ENCODE assay signal across 8 cellular contexts in the genomic region with DNA sequence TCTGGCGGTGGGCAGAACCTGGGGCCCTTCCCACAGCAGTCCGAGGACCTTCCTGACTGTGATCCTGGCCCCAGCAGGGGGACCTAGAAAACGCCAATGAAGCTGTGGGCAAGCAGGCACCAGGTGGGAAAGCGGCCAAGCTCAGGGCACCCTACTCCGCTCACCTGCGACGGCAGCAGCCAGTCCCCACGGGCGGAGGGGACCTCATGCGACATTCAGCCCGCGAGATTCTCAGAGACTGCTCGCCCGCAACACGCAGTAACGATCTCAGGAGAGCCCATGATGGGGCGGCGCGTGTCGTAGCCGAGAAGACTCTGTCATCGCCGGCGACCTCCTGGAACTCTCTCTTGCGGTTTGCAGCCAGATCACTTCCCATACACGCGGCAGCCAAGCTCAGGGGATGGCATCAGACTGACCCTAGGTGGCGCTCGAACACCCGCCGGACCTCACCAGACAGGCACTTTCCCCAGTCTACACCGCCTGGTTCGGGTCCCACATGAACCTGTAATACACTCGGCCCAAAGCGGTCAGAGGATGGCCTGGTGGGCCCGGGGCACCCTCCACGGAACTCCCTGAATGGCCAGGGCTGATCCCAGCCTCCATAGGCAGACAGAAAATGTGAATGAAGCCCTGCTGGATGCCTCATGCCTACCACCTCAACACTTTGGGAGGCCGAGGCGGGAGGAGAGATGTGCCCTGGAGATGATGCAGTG. TPM values are rescaled to one million over a fixed set of nuclear protein-coding genes. Genes with fewer than 3 reads are reported as not detected.
DNase-seq lines count a peak whose midpoint lies in the region; TF ChIP-seq lines count a peak whose summit lies in the region.

No MANE protein-coding gene starts in this region.

- H3K4me3 ChIP-seq in GM12875 (ENCODE audit: low read depth, low read length) (peak overlapping the region; percentile 28), hepatocyte (no peak overlapping the region), vagina (peak overlapping the region; percentile 17 to 28)

- H3K79me2 ChIP-seq in hepatocyte, result no peaks in the 10 kb centered on the region

- peak overlapping the region; percentile 77 for H3K4me2 ChIP-seq in hepatocyte

- 16% methylated on average over 39 of the region's 39 CpGs for WGBS in hepatocyte (ENCODE audit: low lambda C conversion rate, missing lambda C conversion rate)

- H3K9me2 ChIP-seq in hepatocyte (replicated peaks; ENCODE audit: insufficient read depth), result no peaks in the 10 kb centered on the region

- peak overlapping the region; percentile 84 for H2AFZ ChIP-seq in hepatocyte

- H4K20me1 ChIP-seq in hepatocyte (ENCODE audit: insufficient read depth, poor library complexity, severe bottlenecking), result no peaks in the 10 kb centered on the region

- no peaks in the 10 kb centered on the region for H3K4me1 ChIP-seq in hepatocyte (ENCODE audit: insufficient read depth)
- peaks cover 12% of the 10 kb centered on the region for H3K4me1 ChIP-seq in vagina

- H3K27ac ChIP-seq in hepatocyte, result no peak overlapping the region
- H3K27ac ChIP-seq in vagina, result no peak overlapping the region

- H3K36me3 ChIP-seq in hepatocyte (replicated peaks; ENCODE audit: insufficient read depth, low read depth) (no peaks in the 10 kb centered on the region), vagina (no peaks in the 10 kb centered on the region)

- intact Hi-C loops in vagina (cut with DNase I), result no loop called here

- TF ChIP-seq CTCF in GM12875 (IDR thresholded peaks at IDR 0.05; ENCODE audit: borderline replicate concordance, insufficient read depth, low read depth, low read length) (peak; percentile 85), hepatocyte (IDR thresholded peaks at IDR 0.05; ENCODE audit: poor library complexity) (peak; percentile 81), vagina (IDR thresholded peaks at IDR 0.05) (peak; percentile 27 to 45 (median 39))

- peak; percentile 80 for DNase-seq in M059J (ENCODE audit: low read depth)
- DNase-seq in T-helper 2 cell, result peak; percentile 55 to 84 (median 73)
- DNase-seq in amygdala (lab: John Stamatoyannopoulos, UW), result peak in 50 of 56 donors; percentile 10 to 80 (median 50)
- DNase-seq in hepatocyte (ENCODE audit: low spot score), result peak; percentile 87
- peak; percentile 64 for DNase-seq in renal cortical epithelial cell (ENCODE audit: low read depth)
- DNase-seq in vagina (ENCODE audit: extremely low spot score in 2 of 2), result no peak
- no peak for DNase-seq in NK-92 treated with Interleukin-12 subunit alpha and Interleukin-12 subunit beta, amount 100 ng/mL, for 24 hours (lab: John Stamatoyannopoulos, UW)

- TF ChIP-seq POLR2A in vagina (IDR thresholded peaks at IDR 0.05), result no peak

- H3K9me3 ChIP-seq in hepatocyte (ENCODE audit: low read depth), result no peaks in the 10 kb centered on the region
- no peaks in the 10 kb centered on the region for H3K9me3 ChIP-seq in vagina

- H3K27me3 ChIP-seq in hepatocyte (no peaks in the 10 kb centered on the region), vagina (no peaks in the 10 kb centered on the region)

RNA-seq across cellular contexts. Expression of a gene that starts 26.5 kb away (rescaled TPM):
- total RNA-seq in M059J (2014; rRNA removed; shearing (Covaris generic)), result 57.8 and 68.4 TPM in 2 replicates
- total RNA-seq in hepatocyte (67.2 and 68.8 TPM in 2 replicates), renal cortical epithelial cell (72.1 and 92.0 TPM in 2 replicates), vagina (49.1 TPM)
- polyA plus RNA-seq in hepatocyte, result 77.1 and 81.9 TPM in 2 replicates

RNA-seq across cellular contexts. Expression of a gene that starts 26.6 kb away (rescaled TPM):
- total RNA-seq in M059J (2014; rRNA removed; shearing (Covaris generic)), result 9.6 and 10.5 TPM in 2 replicates
- total RNA-seq in hepatocyte (9.1 and 12.2 TPM in 2 replicates), renal cortical epithelial cell (7.8 and 10.3 TPM in 2 replicates), vagina (8.3 TPM)
- 19.5 and 21.5 TPM in 2 replicates for polyA plus RNA-seq in hepatocyte

RNA-seq across cellular contexts. Expression of a gene that starts 29.3 kb away (rescaled TPM):
- 12.8 and 27.7 TPM in 2 replicates for total RNA-seq in M059J (2014; rRNA removed; shearing (Covaris generic))
- total RNA-seq in hepatocyte, result 16.1 and 16.2 TPM in 2 replicates
- 11.5 and 16.6 TPM in 2 replicates for polyA plus RNA-seq in hepatocyte
- 13.2 and 21.0 TPM in 2 replicates for total RNA-seq in renal cortical epithelial cell
- total RNA-seq in vagina, result 17.9 TPM

RNA-seq across cellular contexts. Expression of a gene that starts 29.4 kb away (rescaled TPM):
- 6.3 and 7.9 TPM in 2 replicates for total RNA-seq in M059J (2014; rRNA removed; shearing (Covaris generic))
- total RNA-seq in hepatocyte (7.8 and 8.1 TPM in 2 replicates), renal cortical epithelial cell (10.2 and 19.6 TPM in 2 replicates), vagina (4.9 TPM)
- polyA plus RNA-seq in hepatocyte, result 1.8 and 2.3 TPM in 2 replicates

RNA-seq across cellular contexts. Expression of a gene that starts 41.6 kb away (rescaled TPM):
- 82.7 and 108 TPM in 2 replicates for total RNA-seq in M059J (2014; rRNA removed; shearing (Covaris generic))
- 62.6 and 71.7 TPM in 2 replicates for total RNA-seq in hepatocyte
- 63.1 and 84.7 TPM in 2 replicates for polyA plus RNA-seq in hepatocyte
- total RNA-seq in renal cortical epithelial cell, result 42.8 and 49.1 TPM in 2 replicates
- total RNA-seq in vagina, result 119 TPM

Comparison
In these comparisons a context has a peak if more than half of its experiments do, and no peak if none do; other contexts are left out.
1. DNase-seq: peak in M059J (single experiment), T-helper 2 cell (5 of 5), amygdala (50 of 56), hepatocyte (single experiment) and renal cortical epithelial cell (single experiment); none in vagina (0 of 2) and NK-92 treated with Interleukin-12 subunit alpha and Interleukin-12 subunit beta, amount 100 ng/mL, for 24 hours (single experiment).
2. Peak in every context shown above with its lines, with median percentiles within 50 percentile points of each other: CTCF ChIP-seq.